Comparison of ENCODE assay signal across 8 cellular contexts in the genomic region with DNA sequence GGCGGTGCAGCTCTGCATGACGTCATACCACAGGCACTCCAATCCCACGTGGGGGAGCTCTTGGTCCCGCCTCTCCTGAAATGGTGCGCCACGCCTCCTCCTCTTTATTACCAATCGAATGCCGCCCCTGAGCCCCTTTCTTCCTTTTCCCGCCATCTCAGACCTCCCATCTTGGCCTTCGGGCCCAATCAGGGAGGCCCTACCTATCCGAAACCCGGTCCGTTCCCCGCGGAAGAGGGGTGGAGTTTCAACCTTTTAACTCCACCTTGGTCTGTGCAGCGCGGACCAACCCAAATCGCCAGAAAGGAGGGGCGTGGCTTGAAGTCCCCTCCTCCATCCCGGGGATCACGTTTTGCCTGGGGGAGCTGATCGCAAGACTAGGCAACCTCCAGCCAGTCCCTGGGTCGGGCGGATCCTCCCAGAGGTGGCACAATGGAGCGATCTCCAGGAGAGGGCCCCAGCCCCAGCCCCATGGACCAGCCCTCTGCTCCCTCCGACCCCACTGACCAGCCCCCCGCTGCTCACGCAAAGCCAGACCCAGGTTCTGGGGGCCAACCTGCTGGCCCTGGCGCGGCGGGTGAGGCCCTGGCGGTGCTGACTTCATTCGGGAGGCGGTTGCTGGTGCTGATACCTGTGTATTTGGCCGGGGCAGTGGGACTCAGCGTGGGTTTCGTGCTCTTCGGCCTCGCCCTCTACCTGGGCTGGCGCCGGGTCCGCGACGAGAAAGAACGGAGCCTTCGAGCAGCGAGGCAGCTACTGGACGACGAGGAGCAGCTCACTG. TPM values are rescaled to one million over a fixed set of nuclear protein-coding genes. Genes with fewer than 3 reads are reported as not detected.
DNase-seq lines count a peak whose midpoint lies in the region; ATAC-seq, FAIRE-seq and TF ChIP-seq lines count a peak whose summit lies in the region.

A gene with protein sequence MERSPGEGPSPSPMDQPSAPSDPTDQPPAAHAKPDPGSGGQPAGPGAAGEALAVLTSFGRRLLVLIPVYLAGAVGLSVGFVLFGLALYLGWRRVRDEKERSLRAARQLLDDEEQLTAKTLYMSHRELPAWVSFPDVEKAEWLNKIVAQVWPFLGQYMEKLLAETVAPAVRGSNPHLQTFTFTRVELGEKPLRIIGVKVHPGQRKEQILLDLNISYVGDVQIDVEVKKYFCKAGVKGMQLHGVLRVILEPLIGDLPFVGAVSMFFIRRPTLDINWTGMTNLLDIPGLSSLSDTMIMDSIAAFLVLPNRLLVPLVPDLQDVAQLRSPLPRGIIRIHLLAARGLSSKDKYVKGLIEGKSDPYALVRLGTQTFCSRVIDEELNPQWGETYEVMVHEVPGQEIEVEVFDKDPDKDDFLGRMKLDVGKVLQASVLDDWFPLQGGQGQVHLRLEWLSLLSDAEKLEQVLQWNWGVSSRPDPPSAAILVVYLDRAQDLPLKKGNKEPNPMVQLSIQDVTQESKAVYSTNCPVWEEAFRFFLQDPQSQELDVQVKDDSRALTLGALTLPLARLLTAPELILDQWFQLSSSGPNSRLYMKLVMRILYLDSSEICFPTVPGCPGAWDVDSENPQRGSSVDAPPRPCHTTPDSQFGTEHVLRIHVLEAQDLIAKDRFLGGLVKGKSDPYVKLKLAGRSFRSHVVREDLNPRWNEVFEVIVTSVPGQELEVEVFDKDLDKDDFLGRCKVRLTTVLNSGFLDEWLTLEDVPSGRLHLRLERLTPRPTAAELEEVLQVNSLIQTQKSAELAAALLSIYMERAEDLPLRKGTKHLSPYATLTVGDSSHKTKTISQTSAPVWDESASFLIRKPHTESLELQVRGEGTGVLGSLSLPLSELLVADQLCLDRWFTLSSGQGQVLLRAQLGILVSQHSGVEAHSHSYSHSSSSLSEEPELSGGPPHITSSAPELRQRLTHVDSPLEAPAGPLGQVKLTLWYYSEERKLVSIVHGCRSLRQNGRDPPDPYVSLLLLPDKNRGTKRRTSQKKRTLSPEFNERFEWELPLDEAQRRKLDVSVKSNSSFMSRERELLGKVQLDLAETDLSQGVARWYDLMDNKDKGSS (plus strand): TSS at position 380 of the 781 bp plus-strand sequence. CDS start 53 bp downstream, at position 433.

- H4K5ac ChIP-seq in H1 (ENCODE audit: insufficient read length, low read depth, low read length) = peak within 1 kb of the TSS; percentile 72

- FAIRE-seq in HTR-8/SVneo (lab: Jason Lieb, UNC) (peak; percentile 80), H1 (lab: Jason Lieb, UNC) (peak; percentile 60)

- H3K56ac ChIP-seq in H1 (replicated peaks; ENCODE audit: insufficient read length, low read depth, low read length) = peak within 1 kb of the TSS; percentile 63

- ATAC-seq in GM21367 (IDR thresholded peaks at IDR 0.05; ENCODE audit: unreplicated experiment) (peak; percentile 84), memory B cell (ENCODE audit: low read depth) (peak; percentile 86)

- peak within 1 kb of the TSS; percentile 93 for H3K4me3 Mint-ChIP-seq in memory B cell

- H3K27me3 Mint-ChIP-seq in memory B cell = no peaks in the 10 kb centered on the region

- peaks cover 12% of the 10 kb centered on the region for H3K23me2 ChIP-seq in H1 (ENCODE audit: low read depth, low read length)

- H2AFZ ChIP-seq in H1 (ENCODE audit: low read length) = peak within 1 kb of the TSS; percentile 3; the same call in 1 of the 2 replicates

- H3K4me3 ChIP-seq in H1 (ENCODE audit: extremely low read depth in 1 of 4, insufficient read depth in 2 of 4, low read depth in 3 of 4, low read length in 4 of 4) = peak within 1 kb of the TSS; percentile 79 to 95 (median 90)

- peak within 1 kb of the TSS; percentile 20 for H3K14ac ChIP-seq in H1 (ENCODE audit: insufficient read length)

- H2BK12ac ChIP-seq in H1 (ENCODE audit: low read depth, low read length) = peak within 1 kb of the TSS; percentile 69; the same call in 1 of the 2 replicates

- peak within 1 kb of the TSS; percentile 91 for H3K27ac Mint-ChIP-seq in memory B cell

- H3K79me2 ChIP-seq in H1 (ENCODE audit: control insufficient read depth in 1 of 2, insufficient read depth in 2 of 2, low read length in 2 of 2) = peaks cover 0 to 10% of the 10 kb centered on the region in 2 experiments; a peak in 1 of 4 replicates

- peak in 1 of 2 experiments; percentile 57; a peak in 1 of 3 replicates for TF ChIP-seq EP300 in H1 (IDR thresholded peaks at IDR 0.05; ENCODE audit: borderline replicate concordance in 1 of 2, low read depth in 2 of 2, low read length in 2 of 2)

- H4K20me1 ChIP-seq in H1 (replicated peaks in 1 of 2; ENCODE audit: control insufficient read depth in 1 of 2, insufficient read depth in 2 of 2, low read length in 2 of 2) = peaks cover 0 to 2% of the 10 kb centered on the region in 2 experiments

- H3K4me1 ChIP-seq in H1 (replicated peaks in 1 of 4; ENCODE audit: control insufficient read depth in 3 of 4, insufficient read depth in 4 of 4, low read length in 3 of 4) = peaks cover 0 to 13% (median 5%) of the 10 kb centered on the region in 4 experiments; a peak in 5 of 7 replicates

- 2% methylated on average over 46 of the region's 49 CpGs; no CpG with 5 or more reads in 1 of the 2 experiments for WGBS in H1 (ENCODE audit: extremely low coverage in 1 of 2, insufficient coverage in 1 of 2, insufficient read length in 1 of 2, insufficient replicate concordance in 2 of 2, low coverage in 1 of 2, low lambda C conversion rate in 2 of 2, missing lambda C conversion rate in 1 of 2), 2 experiments

- no peaks in the 10 kb centered on the region for H3K9me3 Mint-ChIP-seq in memory B cell

- TF ChIP-seq RAD21 in H1 (IDR thresholded peaks at IDR 0.05 in 1 of 2, conservative IDR thresholded peaks at IDR 0.05 in 1 of 2; ENCODE audit: low read depth in 2 of 2, low read length in 2 of 2) = no peak; a peak in 1 of 4 replicates

- DNase-seq in COLO829 (ENCODE audit: low spot score) = peak; percentile 100
- peak; percentile 98 for DNase-seq in HTR-8/SVneo (ENCODE audit: insufficient read length, low spot score)
- peak; percentile 99 for DNase-seq in NOMO-1 treated with dmso at 0.1 percent for 144 hours (lab: John Stamatoyannopoulos, UW; ENCODE audit: unreplicated experiment)
- DNase-seq in activated CD8-positive, alpha-beta memory T cell treated with anti-CD3 and anti-CD28 coated beads for 48 hours (ENCODE audit: low read depth in 2 of 3, low spot score in 2 of 3) = peak; percentile 77 to 93 (median 87)
- DNase-seq in H1 (ENCODE audit: low read depth in 1 of 2, low spot score in 2 of 2) = peak; percentile 97 to 100
- DNase-seq in memory B cell (ENCODE audit: low spot score in 2 of 2) = peak; percentile 89 to 95
- DNase-seq in stimulated activated CD8-positive, alpha-beta memory T cell treated with anti-CD3 and anti-CD28 coated beads, Interleukin-12 subunit alpha, Interleukin-12 subunit beta, amount 100 ng/mL, for 24 hours (ENCODE audit: extremely low read depth) = peak; percentile 90

- peak within 1 kb of the TSS; percentile 48 for H4K91ac ChIP-seq in H1 (replicated peaks; ENCODE audit: insufficient read length, low read length)

- TF ChIP-seq CTCF in H1 (IDR thresholded peaks at IDR 0.05; ENCODE audit: control extremely low read depth in 1 of 3, insufficient read depth in 1 of 3, low read depth in 1 of 3, low read length in 3 of 3) = no peak

- H3K36me3 ChIP-seq in H1 (ENCODE audit: control insufficient read depth in 2 of 4, insufficient read depth in 4 of 4, low read length in 3 of 4) = peaks cover 11 to 27% (median 22%) of the 10 kb centered on the region in 4 experiments

- peak within 1 kb of the TSS; percentile 66 for H3K4ac ChIP-seq in H1 (replicated peaks; ENCODE audit: insufficient read length, low read depth, low read length)

- peak; percentile 93 to 96 for TF ChIP-seq POLR2A in H1 (IDR thresholded peaks at IDR 0.05; ENCODE audit: control extremely low read depth in 1 of 2, low read depth in 2 of 2, low read length in 2 of 2)

- CTCF ChIA-PET in H1 (lab: Charles Lee; ENCODE audit: partially characterized antibody) = interaction anchor here (0.5 to 5.4 kb wide), 17 partner anchors 9 to 1326 kb away, joined by 3 to 46 read pairs (median 5); a partner anchor contains a TSS

- peak within 1 kb of the TSS; percentile 90 for H2BK5ac ChIP-seq in H1 (ENCODE audit: low read depth, low read length)

- no peaks in the 10 kb centered on the region; a peak in 1 of 4 replicates for H3K9me3 ChIP-seq in H1 (ENCODE audit: insufficient read depth in 2 of 2, low read depth in 1 of 2, low read length in 1 of 2)

- POLR2A ChIA-PET in H1 (lab: Charles Lee; ENCODE audit: partially characterized antibody) = interaction anchor here (0.5 to 5.3 kb wide), 18 partner anchors 8 to 138 kb away, joined by 3 to 161 read pairs (median 5); a partner anchor contains a TSS

- peak within 1 kb of the TSS; percentile 96 to 98 for H3K4me2 ChIP-seq in H1 (ENCODE audit: insufficient read depth in 1 of 2, low read depth in 2 of 2, low read length in 2 of 2)

- peak within 1 kb of the TSS; percentile 92 to 93 (median 92) for H3K9ac ChIP-seq in H1 (replicated peaks in 1 of 4; ENCODE audit: extremely low read depth in 1 of 4, low read depth in 3 of 4, low read length in 3 of 4)

- H3K27ac ChIP-seq in H1 (ENCODE audit: low read depth, low read length) = peak within 1 kb of the TSS; percentile 88

- H3K18ac ChIP-seq in H1 (ENCODE audit: extremely low read depth, low read length) = peak within 1 kb of the TSS; percentile 85; the same call in 1 of the 2 replicates

- H3K79me1 ChIP-seq in H1 (ENCODE audit: low read depth, low read length) = no peaks in the 10 kb centered on the region

- no peak within 1 kb of the TSS for H3K23ac ChIP-seq in H1 (ENCODE audit: insufficient read length)

- H2AK5ac ChIP-seq in H1 (ENCODE audit: low read depth, low read length) = peak within 1 kb of the TSS; percentile 89; the same call in 1 of the 2 replicates

- H2BK15ac ChIP-seq in H1 (ENCODE audit: low read length) = peak within 1 kb of the TSS; percentile 93

- peak within 1 kb of the TSS; percentile 96 for H4K8ac ChIP-seq in H1 (ENCODE audit: extremely low read depth, insufficient read depth, low read length)

- no peaks in the 10 kb centered on the region for H3K27me3 ChIP-seq in H1 (replicated peaks in 1 of 4; ENCODE audit: control insufficient read depth in 3 of 4, extremely low read depth in 1 of 4, insufficient read depth in 3 of 4, low read length in 3 of 4)

- H3K4me1 Mint-ChIP-seq in memory B cell = peaks cover 41% of the 10 kb centered on the region

- no peak within 1 kb of the TSS for H2BK120ac ChIP-seq in H1 (replicated peaks; ENCODE audit: low read depth, low read length)

- H2BK20ac ChIP-seq in H1 (ENCODE audit: low read length) = no peak within 1 kb of the TSS

- peaks cover 22% of the 10 kb centered on the region for H3K36me3 Mint-ChIP-seq in memory B cell

TF ChIP-seq in H1, 55 proteins besides CTCF, POLR2A, EP300 and RAD21 (continues in another document):
- peak; percentile 83 for TF ChIP-seq TBP (IDR thresholded peaks at IDR 0.05; ENCODE audit: low read depth, low read length)

RNA-seq across cellular contexts. Expression of the gene that starts here (rescaled TPM):
- 85.1 and 86.9 TPM in 2 replicates for total RNA-seq in H1 (2021; fragmentation: NEBNext Ultra II Directional; extraction: Animal tissue kit (Norgen Biotek cat#: 25700))
- 165 and 174 TPM in 2 replicates for polyA plus RNA-seq in H1 (2011; rRNA removed)
- polyA plus RNA-seq in H1 (2011; cell fraction: cytosol; rRNA removed) = 109 TPM
- polyA plus RNA-seq in H1 (2011; cell fraction: nucleus; rRNA removed) = 167 TPM
- polyA plus RNA-seq in H1 (2012, experiment 1 of 2) = 58.5 to 85.3 TPM (median 79.3 TPM) in 4 replicates
- 88.6 TPM for polyA plus RNA-seq in H1 (2012, experiment 2 of 2)
- 133 TPM for polyA plus RNA-seq in H1 (2013, experiment 1 of 2)
- 120 TPM for polyA plus RNA-seq in H1 (2013, experiment 2 of 2)
- 180 and 199 TPM in 2 replicates for polyA minus RNA-seq in H1 (2011; rRNA and poly(A)+ RNA removed)
- 107 TPM for polyA minus RNA-seq in H1 (2011; cell fraction: cytosol; rRNA and poly(A)+ RNA removed)
- polyA minus RNA-seq in H1 (2011; cell fraction: nucleus; rRNA and poly(A)+ RNA removed) = 81.1 TPM

Comparison
In these comparisons a context has a peak if more than half of its experiments do, and no peak if none do; other contexts are left out.
1. Peak in every context shown above with its lines: DNase-seq, ATAC-seq, H3K4me3 ChIP-seq and H3K27ac ChIP-seq.